In genomic region chr19:3537438-3538240, GRCh38 we compare ENCODE assay signal across 12 cellular contexts. TPM values are rescaled to one million over a fixed set of nuclear protein-coding genes. Genes with fewer than 3 reads are reported as not detected.
DNase-seq lines count a peak whose midpoint lies in the region; ATAC-seq lines count a peak whose summit lies in the region.
"Had no signal": no experiment of that assay in that cellular context is flagged by ENCODE, and none has a peak within 500 bp of the region (broad histone marks: within the 10 kb centered on the region; RNA-seq: fewer than 3 reads in every experiment).

No MANE protein-coding gene starts in this region.

- no peaks in the 10 kb centered on the region for H3K9me3 ChIP-seq in SJCRH30 (replicated peaks)
- H3K9me3 ChIP-seq: transverse colon had no signal

- H3K27ac Mint-ChIP-seq in central memory CD8-positive, alpha-beta T cell (ENCODE audit: low read depth) = peak overlapping the region; percentile 22

- no peaks in the 10 kb centered on the region for H3K4me1 Mint-ChIP-seq in central memory CD8-positive, alpha-beta T cell

- no peak overlapping the region for H3K27ac ChIP-seq in SJCRH30

- peaks cover 30% of the 10 kb centered on the region for H3K36me3 Mint-ChIP-seq in central memory CD8-positive, alpha-beta T cell (ENCODE audit: insufficient read depth)

- H3K4me1 ChIP-seq in SJCRH30 = no peaks in the 10 kb centered on the region; the same call in 1 of the 2 replicates
- H3K4me1 ChIP-seq: transverse colon had no signal

- no peaks in the 10 kb centered on the region for H3K9me3 Mint-ChIP-seq in central memory CD8-positive, alpha-beta T cell

- no peak overlapping the region for H3K4me3 Mint-ChIP-seq in central memory CD8-positive, alpha-beta T cell

- no peaks in the 10 kb centered on the region for H3K27me3 Mint-ChIP-seq in central memory CD8-positive, alpha-beta T cell

- ATAC-seq in central memory CD8-positive, alpha-beta T cell (replicated peaks; ENCODE audit: extremely low read depth, poor library complexity, severe bottlenecking) = no peak
- ATAC-seq in stimulated activated naive CD8-positive, alpha-beta T cell treated with anti-CD3 and anti-CD28 coated beads, Interleukin-15, Interleukin-2, amounts not matched to agents 100 U/mL and 50 U/mL, for 24 hours = peak; percentile 12

- peaks cover 16% of the 10 kb centered on the region; the same call in 1 of the 2 replicates for H3K36me3 ChIP-seq in SJCRH30

- DNase-seq in SKM-1 treated with dmso at 0.1 percent for 144 hours (lab: John Stamatoyannopoulos, UW; ENCODE audit: unreplicated experiment) (peak; percentile 34), SKM-1 (lab: John Stamatoyannopoulos, UW; ENCODE audit: unreplicated experiment) (no peak), SJCRH30 (no peak), islet precursor cell (no peak)
- DNase-seq in central memory CD8-positive, alpha-beta T cell (ENCODE audit: low spot score in 2 of 2) = no peak
- DNase-seq in stimulated activated naive CD8-positive, alpha-beta T cell treated with anti-CD3 and anti-CD28 coated beads, Interleukin-15, Interleukin-2, amounts not matched to agents 100 U/mL and 50 U/mL, for 24 hours = no peak
- DNase-seq: activated naive CD4-positive, alpha-beta T cell; HCEC 1CT; NCI-H1694 treated with DMSO at 0.1 percent for 48 hours; OCI-M1; stimulated activated CD4-positive, alpha-beta T cell treated with anti-CD3 and anti-CD28 coated beads, Interleukin-4, amount 100 ng/mL, for 1 hour; transverse colon had no signal

- no peaks in the 10 kb centered on the region for H3K27me3 ChIP-seq in SJCRH30
- H3K27me3 ChIP-seq: transverse colon had no signal

- no peak overlapping the region for H3K4me3 ChIP-seq in SJCRH30
- H3K4me3 ChIP-seq: transverse colon had no signal

RNA-seq across cellular contexts. Expression of gene TEKTIP1, which starts 1.3 kb away (rescaled TPM):
- total RNA-seq in SJCRH30 (2014; rRNA removed; shearing (Covaris generic)) = not detected in 2 replicates

RNA-seq across cellular contexts. Expression of gene MFSD12, which starts 19.7 kb away (rescaled TPM):
- 54.6 and 57.1 TPM in 2 replicates for total RNA-seq in SJCRH30 (2014; rRNA removed; shearing (Covaris generic))

RNA-seq across cellular contexts. Expression of gene FZR1, which starts 31.5 kb away (rescaled TPM):
- total RNA-seq in SJCRH30 (2014; rRNA removed; shearing (Covaris generic)) = 31.4 and 31.8 TPM in 2 replicates

RNA-seq across cellular contexts. Expression of gene HMG20B, which starts 35.1 kb away (rescaled TPM):
- total RNA-seq in SJCRH30 (2014; rRNA removed; shearing (Covaris generic)) = 45.0 and 48.0 TPM in 2 replicates

RNA-seq across cellular contexts. Expression of gene DOHH, which starts 37.2 kb away (rescaled TPM):
- total RNA-seq in SJCRH30 (2014; rRNA removed; shearing (Covaris generic)) = 11.7 and 12.3 TPM in 2 replicates
